8 cellular contexts compared by ENCODE assay signal in the genomic region with DNA sequence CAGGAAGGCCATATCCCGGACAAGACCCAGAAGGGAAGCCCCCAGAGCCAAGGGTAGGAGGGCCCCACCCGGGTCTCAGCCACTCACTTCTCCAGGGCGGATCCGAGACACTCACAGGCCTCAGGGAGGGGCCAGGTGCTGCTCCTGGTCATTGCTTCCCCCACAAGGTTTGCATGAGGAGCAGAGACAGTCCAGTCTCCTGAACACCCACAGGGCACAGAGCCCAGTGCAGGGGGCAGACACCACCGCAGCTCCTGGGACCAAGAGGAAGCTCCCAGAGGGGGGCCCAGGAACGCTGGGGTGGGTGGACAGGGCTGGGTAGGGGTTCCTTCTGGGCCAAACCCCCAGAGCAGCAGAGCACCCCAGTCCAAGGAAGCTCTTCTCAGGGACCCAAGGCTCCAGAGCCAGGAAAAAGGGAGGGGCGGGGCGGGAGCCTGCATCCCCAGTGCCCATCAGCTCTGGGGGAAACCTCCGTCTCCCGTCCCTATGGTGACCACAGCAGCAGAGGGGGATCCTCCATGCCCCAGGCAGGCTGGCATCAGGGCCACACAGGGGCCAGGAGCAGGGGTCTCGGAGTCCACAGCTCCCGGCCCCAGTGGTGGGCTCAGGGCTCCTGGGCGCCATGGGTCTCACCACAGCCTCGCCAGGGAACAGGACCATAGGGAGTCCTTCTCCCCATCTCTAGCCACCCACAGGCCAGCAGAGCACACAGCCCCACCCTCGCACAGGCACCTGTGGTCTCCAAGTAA. TPM values are rescaled to one million over a fixed set of nuclear protein-coding genes. Genes with fewer than 3 reads are reported as not detected.
DNase-seq lines count a peak whose midpoint lies in the region; FAIRE-seq and TF ChIP-seq lines count a peak whose summit lies in the region.

No MANE protein-coding gene starts in this region.

- H3K4me1 ChIP-seq in astrocyte (ENCODE audit: insufficient read depth, low read length) (peaks cover 8% of the 10 kb centered on the region), mesendoderm (ENCODE audit: control insufficient read depth, low read depth, low read length) (no peaks in the 10 kb centered on the region), uterus (peaks cover 4 to 11% of the 10 kb centered on the region in 2 donors)

- H3K36me3 ChIP-seq in astrocyte (ENCODE audit: insufficient read depth, low read length) (no peaks in the 10 kb centered on the region), mesendoderm (ENCODE audit: control insufficient read depth, insufficient read depth, low read length) (peaks cover 23% of the 10 kb centered on the region), uterus (no peaks in the 10 kb centered on the region)

- H3K27me3 Mint-ChIP-seq in activated naive CD4-positive, alpha-beta T cell treated with anti-CD3 and anti-CD28 coated beads for 36 hours (ENCODE audit: low read depth), result no peaks in the 10 kb centered on the region
- no peaks in the 10 kb centered on the region for H3K27me3 Mint-ChIP-seq in astrocyte (ENCODE audit: low read depth, unreplicated experiment)

- H2BK5ac ChIP-seq in mesendoderm (ENCODE audit: low read length), result no peak overlapping the region

- H2AFZ ChIP-seq in astrocyte (ENCODE audit: low read depth, low read length), result no peak overlapping the region

- H2BK120ac ChIP-seq in mesendoderm (ENCODE audit: low read depth, low read length), result no peak overlapping the region

- no peaks in the 10 kb centered on the region for H3K27me3 ChIP-seq in astrocyte (ENCODE audit: insufficient read depth, low read length)
- H3K27me3 ChIP-seq in mesendoderm (ENCODE audit: insufficient read depth, low read length, poor library complexity), result no peaks in the 10 kb centered on the region
- H3K27me3 ChIP-seq in uterus, result no peaks in the 10 kb centered on the region

- H4K8ac ChIP-seq in mesendoderm (ENCODE audit: low read depth, low read length), result no peak overlapping the region

- peaks cover 11% of the 10 kb centered on the region for H4K20me1 ChIP-seq in astrocyte (ENCODE audit: insufficient read depth, low read length)

- DNase-seq in activated naive CD4-positive, alpha-beta T cell treated with anti-CD3 and anti-CD28 coated beads for 36 hours, result no peak
- no peak for DNase-seq in activated naive CD4-positive, alpha-beta T cell treated with Interleukin-2 at 50 U/mL for 16 hours
- DNase-seq in astrocyte (ENCODE audit: low read depth) (no peak), mesendoderm (no peak), uterus (no peak), NCI-H2081 (lab: John Stamatoyannopoulos, UW) (no peak), NCI-H510A (lab: John Stamatoyannopoulos, UW) (no peak)
- DNase-seq in stimulated activated naive CD4-positive, alpha-beta T cell (lab: John Stamatoyannopoulos, UW), result no peak

- no peak overlapping the region for H4K5ac ChIP-seq in mesendoderm (ENCODE audit: low read length)

- H3K79me1 ChIP-seq in mesendoderm (ENCODE audit: low read length), result peaks cover 5% of the 10 kb centered on the region

- WGBS in mesendoderm (ENCODE audit: extremely low coverage, insufficient coverage, low lambda C conversion rate), result no CpG with 5 or more reads among the region's 15 CpGs

- no peak for TF ChIP-seq CTCF in astrocyte (IDR thresholded peaks at IDR 0.05; ENCODE audit: insufficient read depth, low read depth, low read length)
- no peak for TF ChIP-seq CTCF in uterus (IDR thresholded peaks at IDR 0.05)

- no peak overlapping the region for H2AK5ac ChIP-seq in mesendoderm (ENCODE audit: low read length)

- H3K4me3 Mint-ChIP-seq in activated naive CD4-positive, alpha-beta T cell treated with anti-CD3 and anti-CD28 coated beads for 36 hours, result peak overlapping the region; percentile 81
- H3K4me3 Mint-ChIP-seq in astrocyte (ENCODE audit: unreplicated experiment), result peak overlapping the region; percentile 88

- H3K4me2 ChIP-seq in astrocyte (ENCODE audit: low read length), result peak overlapping the region; percentile 39
- no peak overlapping the region for H3K4me2 ChIP-seq in mesendoderm (ENCODE audit: low read length)

- TF ChIP-seq POLR2A in uterus (IDR thresholded peaks at IDR 0.05), result no peak

- H3K18ac ChIP-seq in mesendoderm (ENCODE audit: low read length), result no peak overlapping the region

- H3K79me2 ChIP-seq in astrocyte (ENCODE audit: insufficient read depth, low read length) (no peaks in the 10 kb centered on the region), mesendoderm (ENCODE audit: control insufficient read depth, insufficient read depth, low read length) (peaks cover 2% of the 10 kb centered on the region)

- H3K27ac Mint-ChIP-seq in activated naive CD4-positive, alpha-beta T cell treated with anti-CD3 and anti-CD28 coated beads for 36 hours, result peak overlapping the region; percentile 85
- peak overlapping the region; percentile 95 for H3K27ac Mint-ChIP-seq in astrocyte (ENCODE audit: unreplicated experiment)

- H3K4ac ChIP-seq in mesendoderm (ENCODE audit: low read depth, low read length), result no peak overlapping the region

- H3K4me3 ChIP-seq in astrocyte (ENCODE audit: insufficient read depth, low read depth, low read length), result no peak overlapping the region
- H3K4me3 ChIP-seq in mesendoderm (ENCODE audit: low read length), result no peak overlapping the region
- H3K4me3 ChIP-seq in uterus, result peak overlapping the region; percentile 41 to 52

- no peaks in the 10 kb centered on the region for H3K9me3 Mint-ChIP-seq in activated naive CD4-positive, alpha-beta T cell treated with anti-CD3 and anti-CD28 coated beads for 36 hours
- no peaks in the 10 kb centered on the region for H3K9me3 Mint-ChIP-seq in astrocyte (ENCODE audit: unreplicated experiment)

- peaks cover 14% of the 10 kb centered on the region for H3K4me1 Mint-ChIP-seq in activated naive CD4-positive, alpha-beta T cell treated with anti-CD3 and anti-CD28 coated beads for 36 hours (ENCODE audit: low read depth)
- peaks cover 9% of the 10 kb centered on the region for H3K4me1 Mint-ChIP-seq in astrocyte (ENCODE audit: low read depth, unreplicated experiment)

- H2BK15ac ChIP-seq in mesendoderm (replicated peaks; ENCODE audit: low read depth), result no peak overlapping the region

- no peak overlapping the region for H3K27ac ChIP-seq in astrocyte (ENCODE audit: low read depth, low read length)
- H3K27ac ChIP-seq in mesendoderm (ENCODE audit: low read depth, low read length), result peak overlapping the region; percentile 6
- H3K27ac ChIP-seq in uterus, result peak overlapping the region; percentile 70 to 72

- intact Hi-C loops in activated naive CD4-positive, alpha-beta T cell treated with anti-CD3 and anti-CD28 coated beads for 36 hours (cut with micrococcal nuclease), result loop anchor here (1.0 to 2.0 kb wide), 3 partner anchors 9 to 30 kb away; a partner anchor contains a TSS
- intact Hi-C loops in uterus (cut with DNase I; ENCODE audit: low total_unique reads), result no loop called here

- H3K9me3 ChIP-seq in astrocyte (ENCODE audit: insufficient read depth, low read depth, low read length) (no peaks in the 10 kb centered on the region), uterus (no peaks in the 10 kb centered on the region)

- peaks cover 4% of the 10 kb centered on the region for H3K36me3 Mint-ChIP-seq in activated naive CD4-positive, alpha-beta T cell treated with anti-CD3 and anti-CD28 coated beads for 36 hours (ENCODE audit: low read depth)
- peaks cover 2% of the 10 kb centered on the region for H3K36me3 Mint-ChIP-seq in astrocyte (ENCODE audit: low read depth, unreplicated experiment)

- no peak overlapping the region for H3K23ac ChIP-seq in mesendoderm (ENCODE audit: low read length)

- H3K9ac ChIP-seq in astrocyte (ENCODE audit: low read length) (no peak overlapping the region), mesendoderm (ENCODE audit: low read length) (peak overlapping the region; percentile 34)

- CTCF ChIA-PET in activated naive CD4-positive, alpha-beta T cell treated with anti-CD3 and anti-CD28 coated beads for 36 hours (lab: Charles Lee), result interaction anchor here (0.6 to 1.7 kb wide), 3 partner anchors 9 to 93 kb away, joined by 5 to 9 read pairs (median 5); no protein-coding TSS in a partner anchor

- FAIRE-seq in astrocyte (lab: Jason Lieb, UNC), result no peak

- peak overlapping the region; percentile 56 for H3K56ac ChIP-seq in mesendoderm (ENCODE audit: low read length)

RNA-seq across cellular contexts. Expression of a gene that starts 0.8 kb away (rescaled TPM):
- 10 to 100 TPM; 68.3 to 74.0 TPM for total RNA-seq in activated naive CD4-positive, alpha-beta T cell treated with anti-CD3 and anti-CD28 coated beads for 36 hours
- total RNA-seq in astrocyte (89.2 and 95.8 TPM in 2 replicates), uterus (10 to 100 TPM; 32.4 to 97.3 (median 50.1) TPM)
- 85.5 TPM for polyA plus RNA-seq in mesendoderm (2013, experiment 1 of 2)
- 86.9 TPM for polyA plus RNA-seq in mesendoderm (2013, experiment 2 of 2)

RNA-seq across cellular contexts. Expression of a gene that starts 10.6 kb away (rescaled TPM):
- total RNA-seq in activated naive CD4-positive, alpha-beta T cell treated with anti-CD3 and anti-CD28 coated beads for 36 hours, result 10 to 100 TPM; 19.9 to 20.9 TPM
- total RNA-seq in astrocyte, result 80.5 and 86.3 TPM in 2 replicates
- polyA plus RNA-seq in mesendoderm (2013, experiment 1 of 2), result 41.6 TPM
- polyA plus RNA-seq in mesendoderm (2013, experiment 2 of 2), result 46.4 TPM
- total RNA-seq in uterus, result 10 to 100 TPM; 10.6 to 36.2 (median 12.8) TPM

RNA-seq across cellular contexts. Expression of a gene that starts 18.6 kb away (rescaled TPM):
- total RNA-seq in activated naive CD4-positive, alpha-beta T cell treated with anti-CD3 and anti-CD28 coated beads for 36 hours, result 10 to 100 TPM; 17.5 to 17.9 TPM
- 27.0 and 28.8 TPM in 2 replicates for total RNA-seq in astrocyte
- 25.3 TPM for polyA plus RNA-seq in mesendoderm (2013, experiment 1 of 2)
- 25.6 TPM for polyA plus RNA-seq in mesendoderm (2013, experiment 2 of 2)
- 10 to 100 TPM in 3 of 4 donors, 1 to 10 TPM in 1; 6.2 to 23.6 (median 19.9) TPM for total RNA-seq in uterus

RNA-seq across cellular contexts. Expression of a gene that starts 25.8 kb away (rescaled TPM):
- 10 to 100 TPM; 86.7 to 87.0 TPM for total RNA-seq in activated naive CD4-positive, alpha-beta T cell treated with anti-CD3 and anti-CD28 coated beads for 36 hours
- total RNA-seq in astrocyte (268 and 275 TPM in 2 replicates), uterus (10 to 100 TPM; 37.3 to 77.6 (median 62.2) TPM)
- 248 TPM for polyA plus RNA-seq in mesendoderm (2013, experiment 1 of 2)
- 246 TPM for polyA plus RNA-seq in mesendoderm (2013, experiment 2 of 2)

RNA-seq across cellular contexts. Expression of a gene that starts 30.5 kb away (rescaled TPM):
- 1 to 10 TPM; 8.9 to 9.6 TPM for total RNA-seq in activated naive CD4-positive, alpha-beta T cell treated with anti-CD3 and anti-CD28 coated beads for 36 hours
- total RNA-seq in astrocyte (13.4 and 17.4 TPM in 2 replicates), uterus (100 to 1,000 TPM in 1 of 4 donors, 10 to 100 TPM in 3; 10.6 to 106 (median 31.9) TPM)
- polyA plus RNA-seq in mesendoderm (2013, experiment 1 of 2), result 10.0 TPM
- polyA plus RNA-seq in mesendoderm (2013, experiment 2 of 2), result 9.9 TPM

Comparison
In these comparisons a context has a peak if more than half of its experiments do, and no peak if none do; other contexts are left out.
1. H3K4me3 ChIP-seq: peak in uterus (2 of 2); none in astrocyte (single experiment) and mesendoderm (single experiment).